2 cellular contexts compared by ENCODE assay signal in the genomic region with DNA sequence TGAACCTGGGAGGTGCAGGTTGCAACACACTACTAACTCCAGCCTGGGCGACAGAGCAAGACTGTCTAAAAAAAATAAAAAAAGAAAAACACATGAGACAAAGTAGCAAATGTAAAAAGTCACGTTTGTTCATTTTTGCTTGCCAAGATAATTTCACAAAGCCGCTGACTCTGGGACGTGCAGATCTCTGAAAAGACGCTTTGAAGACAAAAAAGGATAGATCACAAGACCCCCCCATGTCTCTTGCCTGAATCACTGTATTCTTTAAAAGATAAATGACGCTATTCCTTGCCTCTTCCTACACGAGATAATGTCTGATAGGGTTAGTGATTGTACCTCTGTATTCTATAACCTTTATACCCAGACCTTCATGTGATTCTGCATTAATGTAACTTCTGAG.
TF ChIP-seq lines count a peak whose summit lies in the region.

No MANE protein-coding gene starts in this region.

TF ChIP-seq in HepG2, 621 proteins besides CTCF, POLR2A, EP300 and RAD21:
- TF ChIP-seq, protein P1, sequence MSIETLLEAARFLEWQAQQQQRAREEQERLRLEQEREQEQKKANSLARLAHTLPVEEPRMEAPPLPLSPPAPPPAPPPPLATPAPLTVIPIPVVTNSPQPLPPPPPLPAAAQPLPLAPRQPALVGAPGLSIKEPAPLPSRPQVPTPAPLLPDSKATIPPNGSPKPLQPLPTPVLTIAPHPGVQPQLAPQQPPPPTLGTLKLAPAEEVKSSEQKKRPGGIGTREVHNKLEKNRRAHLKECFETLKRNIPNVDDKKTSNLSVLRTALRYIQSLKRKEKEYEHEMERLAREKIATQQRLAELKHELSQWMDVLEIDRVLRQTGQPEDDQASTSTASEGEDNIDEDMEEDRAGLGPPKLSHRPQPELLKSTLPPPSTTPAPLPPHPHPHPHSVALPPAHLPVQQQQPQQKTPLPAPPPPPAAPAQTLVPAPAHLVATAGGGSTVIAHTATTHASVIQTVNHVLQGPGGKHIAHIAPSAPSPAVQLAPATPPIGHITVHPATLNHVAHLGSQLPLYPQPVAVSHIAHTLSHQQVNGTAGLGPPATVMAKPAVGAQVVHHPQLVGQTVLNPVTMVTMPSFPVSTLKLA (IDR thresholded peaks at IDR 0.05), result 0 out of 2 replicates have a peak, but pooled peaks have one; percentile 6
- TF ChIP-seq ZBTB7A (CRISPR knock-in tag; IDR thresholded peaks at IDR 0.05), result no peak

TF ChIP-seq in K562, 482 proteins besides CTCF, POLR2A, EP300 and RAD21:
- TF ChIP-seq ZC3H4 (CRISPR knock-in tag; IDR thresholded peaks at IDR 0.05; ENCODE audit: borderline replicate concordance) (no peak), XRCC4 (IDR thresholded peaks at IDR 0.05; ENCODE audit: extremely low read depth, insufficient read depth, insufficient read length) (no peak), ZNF23 (CRISPR knock-in tag; IDR thresholded peaks at IDR 0.05) (no peak), ZNF232 (CRISPR knock-in tag; IDR thresholded peaks at IDR 0.05) (no peak), NR2F6 (CRISPR knock-in tag; IDR thresholded peaks at IDR 0.05) (no peak), MIER1 (IDR thresholded peaks at IDR 0.05; ENCODE audit: low read depth) (no peak), ILK (tag; IDR thresholded peaks at IDR 0.05; ENCODE audit: borderline replicate concordance, low read depth) (no peak), DACH1 (IDR thresholded peaks at IDR 0.05; ENCODE audit: partially characterized antibody) (no peak), ZNF12 (CRISPR knock-in tag; IDR thresholded peaks at IDR 0.05) (no peak), MAFK (IDR thresholded peaks at IDR 0.05; ENCODE audit: low read length) (no peak), NFXL1 (CRISPR knock-in tag; IDR thresholded peaks at IDR 0.05) (no peak), BRD9 (IDR thresholded peaks at IDR 0.05; ENCODE audit: low read depth, partially characterized antibody) (no peak), SP2 (IDR thresholded peaks at IDR 0.05; ENCODE audit: extremely low read depth, low read depth, low read length, poor library complexity, severe bottlenecking) (no peak), SRF (CRISPR knock-in tag; IDR thresholded peaks at IDR 0.05) (no peak), CBFB (CRISPR knock-in tag; IDR thresholded peaks at IDR 0.05) (no peak)
- TF ChIP-seq, protein P2, sequence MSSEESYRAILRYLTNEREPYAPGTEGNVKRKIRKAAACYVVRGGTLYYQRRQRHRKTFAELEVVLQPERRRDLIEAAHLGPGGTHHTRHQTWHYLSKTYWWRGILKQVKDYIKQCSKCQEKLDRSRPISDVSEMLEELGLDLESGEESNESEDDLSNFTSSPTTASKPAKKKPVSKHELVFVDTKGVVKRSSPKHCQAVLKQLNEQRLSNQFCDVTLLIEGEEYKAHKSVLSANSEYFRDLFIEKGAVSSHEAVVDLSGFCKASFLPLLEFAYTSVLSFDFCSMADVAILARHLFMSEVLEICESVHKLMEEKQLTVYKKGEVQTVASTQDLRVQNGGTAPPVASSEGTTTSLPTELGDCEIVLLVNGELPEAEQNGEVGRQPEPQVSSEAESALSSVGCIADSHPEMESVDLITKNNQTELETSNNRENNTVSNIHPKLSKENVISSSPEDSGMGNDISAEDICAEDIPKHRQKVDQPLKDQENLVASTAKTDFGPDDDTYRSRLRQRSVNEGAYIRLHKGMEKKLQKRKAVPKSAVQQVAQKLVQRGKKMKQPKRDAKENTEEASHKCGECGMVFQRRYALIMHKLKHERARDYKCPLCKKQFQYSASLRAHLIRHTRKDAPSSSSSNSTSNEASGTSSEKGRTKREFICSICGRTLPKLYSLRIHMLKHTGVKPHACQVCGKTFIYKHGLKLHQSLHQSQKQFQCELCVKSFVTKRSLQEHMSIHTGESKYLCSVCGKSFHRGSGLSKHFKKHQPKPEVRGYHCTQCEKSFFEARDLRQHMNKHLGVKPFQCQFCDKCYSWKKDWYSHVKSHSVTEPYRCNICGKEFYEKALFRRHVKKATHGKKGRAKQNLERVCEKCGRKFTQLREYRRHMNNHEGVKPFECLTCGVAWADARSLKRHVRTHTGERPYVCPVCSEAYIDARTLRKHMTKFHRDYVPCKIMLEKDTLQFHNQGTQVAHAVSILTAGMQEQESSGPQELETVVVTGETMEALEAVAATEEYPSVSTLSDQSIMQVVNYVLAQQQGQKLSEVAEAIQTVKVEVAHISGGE (CRISPR knock-in tag; IDR thresholded peaks at IDR 0.05), result no peak
- TF ChIP-seq, protein P3, sequence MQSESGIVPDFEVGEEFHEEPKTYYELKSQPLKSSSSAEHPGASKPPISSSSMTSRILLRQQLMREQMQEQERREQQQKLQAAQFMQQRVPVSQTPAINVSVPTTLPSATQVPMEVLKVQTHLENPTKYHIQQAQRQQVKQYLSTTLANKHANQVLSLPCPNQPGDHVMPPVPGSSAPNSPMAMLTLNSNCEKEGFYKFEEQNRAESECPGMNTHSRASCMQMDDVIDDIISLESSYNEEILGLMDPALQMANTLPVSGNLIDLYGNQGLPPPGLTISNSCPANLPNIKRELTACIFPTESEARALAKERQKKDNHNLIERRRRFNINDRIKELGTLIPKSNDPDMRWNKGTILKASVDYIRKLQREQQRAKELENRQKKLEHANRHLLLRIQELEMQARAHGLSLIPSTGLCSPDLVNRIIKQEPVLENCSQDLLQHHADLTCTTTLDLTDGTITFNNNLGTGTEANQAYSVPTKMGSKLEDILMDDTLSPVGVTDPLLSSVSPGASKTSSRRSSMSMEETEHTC (IDR thresholded peaks at IDR 0.05), result no peak
